Comparison of ENCODE assay signal across 4 cellular contexts in the genomic region with DNA sequence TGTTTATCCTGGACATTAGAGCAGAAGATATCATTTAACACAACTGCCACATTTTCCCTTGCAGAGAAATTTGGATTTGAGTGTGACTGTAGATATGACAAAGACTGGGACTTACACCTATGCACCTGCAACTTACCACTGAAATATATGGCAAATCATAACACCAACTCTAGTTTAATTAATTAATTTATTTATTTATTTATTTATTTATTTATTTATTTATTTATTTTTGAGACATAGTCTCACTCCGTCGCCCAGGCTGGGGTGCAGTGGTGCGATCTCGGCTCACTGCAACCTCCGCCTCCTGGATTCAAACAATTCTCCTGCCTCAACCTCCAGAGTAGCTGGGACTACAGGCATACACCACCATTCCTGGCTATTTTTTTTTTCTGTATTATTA. TPM values are rescaled to one million over a fixed set of nuclear protein-coding genes. Genes with fewer than 3 reads are reported as not detected.
"Had no signal": no experiment of that assay in that cellular context is flagged by ENCODE, and none has a peak within 500 bp of the region (broad histone marks: within the 10 kb centered on the region; RNA-seq: fewer than 3 reads in every experiment).

No MANE protein-coding gene starts in this region.

RNA-seq across cellular contexts. Expression of a gene that starts 50.4 kb away (rescaled TPM):
- polyA plus RNA-seq: HepG2, IgD-negative memory B cell, IMR-90, K562 had no signal
